Comparison of ENCODE assay signal across 20 cellular contexts in genomic region chr17:62809656-62810055, GRCh38. TPM values are rescaled to one million over a fixed set of nuclear protein-coding genes. Genes with fewer than 3 reads are reported as not detected.
DNase-seq lines count a peak whose midpoint lies in the region; ATAC-seq, FAIRE-seq and TF ChIP-seq lines count a peak whose summit lies in the region.
"Had no signal": no experiment of that assay in that cellular context is flagged by ENCODE, and none has a peak within 500 bp of the region (broad histone marks: within the 10 kb centered on the region; RNA-seq: fewer than 3 reads in every experiment).

No MANE protein-coding gene starts in this region.

- H3K4me2 ChIP-seq in trophoblast cell (ENCODE audit: low read length) = no peak overlapping the region
- H3K4me2 ChIP-seq: BLaER1 had no signal

- H3K4me1 ChIP-seq in trophoblast cell (ENCODE audit: control insufficient read depth in 1 of 2, insufficient read depth in 2 of 2, low read length in 2 of 2) = peaks cover 17 to 20% of the 10 kb centered on the region in 2 experiments

- peak overlapping the region; percentile 65 for H3K27ac Mint-ChIP-seq in Calu3 (ENCODE audit: unreplicated experiment)
- H3K27ac Mint-ChIP-seq in stimulated activated memory B cell treated with anti-CD40 and anti-IgM and Interleukin-4, amounts not matched to agents 10 μg/mL and 1 μg/mL and 100 μg/mL, for 72 hours = no peak overlapping the region

- H3K27me3 Mint-ChIP-seq in Calu3 (ENCODE audit: unreplicated experiment) = no peaks in the 10 kb centered on the region
- peaks cover 30% of the 10 kb centered on the region for H3K27me3 Mint-ChIP-seq in stimulated activated memory B cell treated with anti-CD40 and anti-IgM and Interleukin-4, amounts not matched to agents 10 μg/mL and 1 μg/mL and 100 μg/mL, for 72 hours

- peaks cover 3% of the 10 kb centered on the region for H3K79me2 ChIP-seq in trophoblast cell (ENCODE audit: control insufficient read depth, insufficient read depth, low read length, poor library complexity)

- no peaks in the 10 kb centered on the region for H3K36me3 ChIP-seq in trophoblast cell (ENCODE audit: control insufficient read depth in 1 of 2, insufficient read depth in 2 of 2, low read length in 2 of 2)
- H3K36me3 ChIP-seq: BLaER1 had no signal

- BruUV-seq in Calu3 (replicated peaks; lab: Mats Ljungman, UMichigan) = no TSS peak

- peaks cover 9% of the 10 kb centered on the region for H3K4me1 Mint-ChIP-seq in Calu3 (ENCODE audit: low read depth, unreplicated experiment)
- no peaks in the 10 kb centered on the region for H3K4me1 Mint-ChIP-seq in stimulated activated memory B cell treated with anti-CD40 and anti-IgM and Interleukin-4, amounts not matched to agents 10 μg/mL and 1 μg/mL and 100 μg/mL, for 72 hours

- no peak overlapping the region for H3K9ac ChIP-seq in trophoblast cell (ENCODE audit: low read length)
- H3K9ac ChIP-seq: BLaER1 had no signal

- H3K4ac ChIP-seq in trophoblast cell (ENCODE audit: low read depth, low read length) = peak overlapping the region; percentile 9

- H3K9me3 Mint-ChIP-seq in Calu3 (ENCODE audit: low read depth, unreplicated experiment) = no peaks in the 10 kb centered on the region
- H3K9me3 Mint-ChIP-seq in stimulated activated memory B cell treated with anti-CD40 and anti-IgM and Interleukin-4, amounts not matched to agents 10 μg/mL and 1 μg/mL and 100 μg/mL, for 72 hours = peaks cover 9% of the 10 kb centered on the region

- no peak for ATAC-seq in stimulated activated memory B cell treated with anti-CD40 and anti-IgM and Interleukin-4, amounts not matched to agents 10 μg/mL and 1 μg/mL and 100 μg/mL, for 72 hours
- ATAC-seq: GM12878, K562 had no signal

- H2BK120ac ChIP-seq in trophoblast cell (ENCODE audit: insufficient read depth, low read length, poor library complexity) = peak overlapping the region; percentile 63

- H3K18ac ChIP-seq in trophoblast cell (ENCODE audit: low read length) = no peak overlapping the region

- FAIRE-seq in HTR-8/SVneo (lab: Jason Lieb, UNC) = peak; percentile 72
- FAIRE-seq: GM12878, GM18507, GM19239, K562, RCC 7860 had no signal

- peak overlapping the region; percentile 69 for H2BK12ac ChIP-seq in trophoblast cell (ENCODE audit: low read length)

- peak overlapping the region; percentile 47 for H2BK5ac ChIP-seq in trophoblast cell (ENCODE audit: low read depth, low read length, poor library complexity)

- no peak overlapping the region for H3K4me3 Mint-ChIP-seq in Calu3 (ENCODE audit: low read depth, unreplicated experiment)
- no peak overlapping the region for H3K4me3 Mint-ChIP-seq in stimulated activated memory B cell treated with anti-CD40 and anti-IgM and Interleukin-4, amounts not matched to agents 10 μg/mL and 1 μg/mL and 100 μg/mL, for 72 hours

- peaks cover 16% of the 10 kb centered on the region for H3K79me1 ChIP-seq in trophoblast cell (ENCODE audit: low read length)

- H2AK5ac ChIP-seq in trophoblast cell (ENCODE audit: low read length) = peak overlapping the region; percentile 63

- peaks cover 2% of the 10 kb centered on the region for H3K9me3 ChIP-seq in trophoblast cell (ENCODE audit: insufficient read depth, low read depth, low read length)
- H3K9me3 ChIP-seq: BLaER1 had no signal

- H3K14ac ChIP-seq in trophoblast cell (ENCODE audit: low read length) = peak overlapping the region; percentile 19

- no peak overlapping the region for H4K12ac ChIP-seq in trophoblast cell (ENCODE audit: low read depth, low read length)

- TF ChIP-seq CTCF in Calu3 (IDR thresholded peaks at IDR 0.05; ENCODE audit: unreplicated experiment) (no peak), fibroblast of mammary gland (conservative IDR thresholded peaks at IDR 0.05; ENCODE audit: control insufficient read depth, insufficient read depth, low read depth, low read length) (no peak)

- H3K4me3 ChIP-seq in fibroblast of mammary gland (ENCODE audit: control insufficient read depth, low read depth, low read length) (no peak overlapping the region), trophoblast cell (ENCODE audit: low read depth, low read length) (no peak overlapping the region)
- H3K4me3 ChIP-seq: BLaER1, GM12878, K562 had no signal

- CTCF ChIA-PET in Calu3 (lab: Charles Lee) = no interaction called here

- no CpG with 5 or more reads among the region's 4 CpGs for whole genome bisulfite sequencing in trophoblast cell (ENCODE audit: extremely low coverage, insufficient coverage, insufficient read length)

- no peak overlapping the region for H2AFZ ChIP-seq in trophoblast cell (ENCODE audit: insufficient read depth, low read length, poor library complexity)

- no peak overlapping the region for H4K8ac ChIP-seq in trophoblast cell (ENCODE audit: low read depth, low read length)

- H3K27ac ChIP-seq in trophoblast cell (ENCODE audit: low read depth, low read length) = no peak overlapping the region
- H3K27ac ChIP-seq: BLaER1 had no signal

- intact Hi-C loops in Calu3 (cut with micrococcal nuclease; ENCODE audit: unreplicated experiment) = no loop called here

- peak overlapping the region; percentile 74 for H4K91ac ChIP-seq in trophoblast cell (ENCODE audit: low read depth, low read length)

- no peaks in the 10 kb centered on the region for H3K27me3 ChIP-seq in trophoblast cell (ENCODE audit: insufficient read depth, low read length)
- H3K27me3 ChIP-seq: BLaER1 had no signal

- H3K23ac ChIP-seq in trophoblast cell (ENCODE audit: low read length) = no peak overlapping the region

- H3K36me3 Mint-ChIP-seq in Calu3 (ENCODE audit: insufficient read depth, unreplicated experiment) = no peaks in the 10 kb centered on the region
- no peaks in the 10 kb centered on the region for H3K36me3 Mint-ChIP-seq in stimulated activated memory B cell treated with anti-CD40 and anti-IgM and Interleukin-4, amounts not matched to agents 10 μg/mL and 1 μg/mL and 100 μg/mL, for 72 hours

- DNase-seq in Calu3 (no peak), HTR-8/SVneo (ENCODE audit: insufficient read length, low spot score) (no peak), fibroblast of mammary gland (ENCODE audit: low read depth) (peak; percentile 51), trophoblast cell (peak in 1 of 2 donors; percentile 41)
- no peak for DNase-seq in activated CD4-positive, alpha-beta T cell treated with anti-CD3 and anti-CD28 coated beads, Interleukin-2, amount 50 U/mL, for 48 hours
- DNase-seq in stimulated activated naive CD4-positive, alpha-beta T cell treated with Interleukin-2 at 50 U/mL for 16 hours (lab: John Stamatoyannopoulos, UW) = no peak
- DNase-seq in stimulated activated CD4-positive, alpha-beta T cell treated with anti-CD3 and anti-CD28 coated beads, Interleukin-4, amount 100 ng/mL, for 24 hours = no peak
- DNase-seq: ACHN; CD8-positive, alpha-beta memory T cell; NCI-H1436 treated with DMSO at 0.1 percent for 48 hours; NCI-H2081 treated with DMSO at 0.1 percent for 48 hours; NCI-H524; SHP77 had no signal

RNA-seq across cellular contexts. Expression of gene MARCHF10, which starts 1.5 kb away (rescaled TPM):
- not detected in 2 replicates for total RNA-seq in Calu3 (2022)
- 0.62 and 0.69 TPM in 2 replicates for polyA plus RNA-seq in trophoblast cell (2013)
- total RNA-seq: CD8-positive, alpha-beta memory T cell; K562 had no signal
- polyA plus RNA-seq: K562 had no signal
